Comparison of ENCODE assay signal across 21 cellular contexts in the genomic region with DNA sequence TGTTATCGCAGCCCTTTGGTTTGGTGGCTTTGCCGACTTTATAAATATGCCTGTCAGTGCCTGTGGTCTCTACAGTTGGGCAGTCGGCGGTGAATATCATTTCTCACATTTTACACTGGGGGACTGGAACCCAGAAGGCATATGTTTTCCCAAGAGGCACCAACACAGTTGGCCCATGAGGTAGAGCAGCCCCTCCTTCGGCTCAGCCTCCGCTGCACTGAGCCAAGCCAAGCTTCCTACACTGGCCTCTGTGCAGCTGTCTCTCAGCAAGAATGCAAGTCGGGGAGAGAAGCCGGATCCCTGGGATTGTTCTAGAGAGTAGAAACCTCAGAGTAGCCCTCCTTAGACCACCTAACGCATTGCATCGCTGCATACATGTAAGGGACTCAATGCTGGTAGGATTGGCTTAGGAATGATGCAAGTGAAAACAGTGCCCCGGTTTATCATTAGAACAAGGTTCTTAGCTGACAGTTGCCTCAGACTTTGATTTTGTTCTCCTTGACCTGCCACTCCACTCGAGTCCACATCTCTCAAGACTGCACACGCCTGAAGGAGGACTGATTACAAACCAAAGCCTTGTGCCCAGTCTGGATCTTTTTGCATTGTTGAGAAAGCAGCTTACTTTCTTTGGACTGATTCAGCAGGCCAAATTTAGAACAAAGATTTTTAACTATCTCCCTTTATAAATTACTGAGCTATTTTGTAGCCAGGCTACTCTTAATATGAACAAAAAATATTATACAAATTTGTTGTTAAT.
DNase-seq lines count a peak whose midpoint lies in the region; ATAC-seq and TF ChIP-seq lines count a peak whose summit lies in the region.
"Had no signal": no experiment of that assay in that cellular context is flagged by ENCODE, and none has a peak within 500 bp of the region (broad histone marks: within the 10 kb centered on the region; RNA-seq: fewer than 3 reads in every experiment).

No MANE protein-coding gene starts in this region.

- H3K36me3 ChIP-seq in thoracic aorta = no peaks in the 10 kb centered on the region

- no peaks in the 10 kb centered on the region for H3K27me3 Mint-ChIP-seq in glutamatergic neuron (ENCODE audit: unreplicated experiment)
- no peaks in the 10 kb centered on the region for H3K27me3 Mint-ChIP-seq in nephron progenitor cell (ENCODE audit: low read depth, poor library complexity)
- H3K27me3 Mint-ChIP-seq: activated CD4-positive, alpha-beta memory T cell treated with anti-CD3 and anti-CD28 coated beads, Interleukin-2, amount 10 ng/mL, durations not matched to agents 7 days and 5 days; activated naive CD4-positive, alpha-beta T cell treated with anti-CD3 and anti-CD28 coated beads, Interleukin-2, amount 50 U/mL, for 24 hours had no signal

- peak; percentile 18 for TF ChIP-seq CTCF in glutamatergic neuron (IDR thresholded peaks at IDR 0.05; ENCODE audit: partially characterized antibody, unreplicated experiment)
- no peak for TF ChIP-seq CTCF in nephron progenitor cell (IDR thresholded peaks at IDR 0.05)
- TF ChIP-seq CTCF in thoracic aorta (IDR thresholded peaks at IDR 0.05) = no peak

- peaks cover 11 to 51% of the 10 kb centered on the region in 2 donors for H3K4me1 ChIP-seq in thoracic aorta (ENCODE audit: control insufficient read depth in 1 of 2, low read depth in 2 of 2)
- H3K4me1 ChIP-seq: HAP-1 had no signal

- H3K36me3 Mint-ChIP-seq in glutamatergic neuron (ENCODE audit: unreplicated experiment) (no peaks in the 10 kb centered on the region), nephron progenitor cell (ENCODE audit: low read depth) (peaks cover 28% of the 10 kb centered on the region)

- H3K4me3 Mint-ChIP-seq in glutamatergic neuron (ENCODE audit: unreplicated experiment) (peak overlapping the region; percentile 61), nephron progenitor cell (no peak overlapping the region)
- H3K4me3 Mint-ChIP-seq: activated CD4-positive, alpha-beta memory T cell treated with anti-CD3 and anti-CD28 coated beads, Interleukin-2, amount 10 ng/mL, durations not matched to agents 7 days and 5 days; activated naive CD4-positive, alpha-beta T cell treated with anti-CD3 and anti-CD28 coated beads, Interleukin-2, amount 50 U/mL, for 24 hours; activated T-cell treated with anti-CD3 and anti-CD28 coated beads, Interleukin-2, amount 50 U/mL, for 4 hours had no signal

- H3K4me1 Mint-ChIP-seq in glutamatergic neuron (ENCODE audit: low read depth, unreplicated experiment) (peaks cover 55% of the 10 kb centered on the region), nephron progenitor cell (peaks cover 59% of the 10 kb centered on the region)

- peak overlapping the region in 1 of 2 donors; percentile 9 for H3K27ac ChIP-seq in thoracic aorta
- H3K27ac ChIP-seq: neutrophil, WERI-Rb-1 had no signal

- H3K9me3 ChIP-seq in thoracic aorta = no peaks in the 10 kb centered on the region
- H3K9me3 ChIP-seq: esophagus muscularis mucosa, HAP-1, neutrophil, spleen had no signal

- H3K27me3 ChIP-seq in thoracic aorta (replicated peaks; ENCODE audit: insufficient read depth) = no peaks in the 10 kb centered on the region
- H3K27me3 ChIP-seq: esophagus muscularis mucosa, neutrophil, spleen had no signal

- peaks cover 1% of the 10 kb centered on the region for H3K9me3 Mint-ChIP-seq in glutamatergic neuron (ENCODE audit: unreplicated experiment)
- no peaks in the 10 kb centered on the region for H3K9me3 Mint-ChIP-seq in nephron progenitor cell
- H3K9me3 Mint-ChIP-seq: activated CD4-positive, alpha-beta memory T cell treated with anti-CD3 and anti-CD28 coated beads, Interleukin-2, amount 10 ng/mL, durations not matched to agents 7 days and 5 days; activated naive CD4-positive, alpha-beta T cell treated with anti-CD3 and anti-CD28 coated beads, Interleukin-2, amount 50 U/mL, for 24 hours; activated T-cell treated with anti-CD3 and anti-CD28 coated beads, Interleukin-2, amount 50 U/mL, for 4 hours had no signal

- ATAC-seq in thoracic aorta (ENCODE audit: insufficient number of reproducible peaks, low FRiP score, low read depth) = no peak
- no peak for ATAC-seq in HG02571 (IDR thresholded peaks at IDR 0.05; ENCODE audit: unreplicated experiment)
- ATAC-seq: activated T-cell treated with anti-CD3 and anti-CD28 coated beads, Interleukin-2, amount 50 U/mL, for 4 hours had no signal

- DNase-seq in NCI-H1694 treated with DMSO at 0.1 percent for 48 hours (lab: John Stamatoyannopoulos, UW) (peak; percentile 28), glutamatergic neuron (peak; percentile 65), nephron progenitor cell (no peak), thoracic aorta (ENCODE audit: low spot score) (no peak), AG08396 (ENCODE audit: low spot score) (no peak), KG1 (lab: John Stamatoyannopoulos, UW) (no peak), iPS-NIHi7 (ENCODE audit: extremely low spot score) (no peak)
- DNase-seq: activated CD4-positive, alpha-beta memory T cell treated with anti-CD3 and anti-CD28 coated beads, Interleukin-2, amount 10 ng/mL, durations not matched to agents 7 days and 5 days; activated T-cell treated with anti-CD3 and anti-CD28 coated beads, Interleukin-2, amount 50 U/mL, for 4 hours; kidney; NCI-H1436 treated with DMSO at 0.1 percent for 48 hours; NCI-H226; NK-92 treated with Interleukin-12 subunit alpha and Interleukin-12 subunit beta, amount 100 ng/mL, for 24 hours; spleen; T-helper 1 cell; WERI-Rb-1 had no signal

- H3K27ac Mint-ChIP-seq in glutamatergic neuron (ENCODE audit: unreplicated experiment) = peak overlapping the region; percentile 99
- H3K27ac Mint-ChIP-seq in nephron progenitor cell = peak overlapping the region; percentile 43
- H3K27ac Mint-ChIP-seq: activated CD4-positive, alpha-beta memory T cell treated with anti-CD3 and anti-CD28 coated beads, Interleukin-2, amount 10 ng/mL, durations not matched to agents 7 days and 5 days; activated naive CD4-positive, alpha-beta T cell treated with anti-CD3 and anti-CD28 coated beads, Interleukin-2, amount 50 U/mL, for 24 hours had no signal

- H3K4me3 ChIP-seq in thoracic aorta = peak overlapping the region; percentile 9
- H3K4me3 ChIP-seq: esophagus muscularis mucosa, HAP-1, spleen had no signal

Comparison
In these comparisons a context has a peak if more than half of its experiments do, and no peak if none do; other contexts are left out.
1. DNase-seq: peak in NCI-H1694 treated with DMSO at 0.1 percent for 48 hours (single experiment) and glutamatergic neuron (single experiment); none in nephron progenitor cell (single experiment), thoracic aorta (single experiment), AG08396 (single experiment), KG1 (single experiment) and iPS-NIHi7 (single experiment).